Comparison of ENCODE assay signal across 10 cellular contexts in genomic region chr14:103110681-103111296, GRCh38. TPM values are rescaled to one million over a fixed set of nuclear protein-coding genes. Genes with fewer than 3 reads are reported as not detected.
DNase-seq lines count a peak whose midpoint lies in the region; ATAC-seq, FAIRE-seq and TF ChIP-seq lines count a peak whose summit lies in the region.
"Had no signal": no experiment of that assay in that cellular context is flagged by ENCODE, and none has a peak within 500 bp of the region (broad histone marks: within the 10 kb centered on the region; RNA-seq: fewer than 3 reads in every experiment).

No MANE protein-coding gene starts in this region.

- 15% methylated on average over 14 of the region's 15 CpGs for WGBS in A549 (ENCODE audit: missing lambda C conversion rate)
- WGBS in mesenchymal stem cell = 70% methylated on average over 14 of the region's 15 CpGs

- no peak overlapping the region for H3K27ac Mint-ChIP-seq in T-helper 17 cell

- H3K4me1 ChIP-seq in A549 (peaks cover 89% of the 10 kb centered on the region), mesenchymal stem cell (ENCODE audit: control insufficient read depth, insufficient read depth, low read depth, low read length) (peaks cover 56% of the 10 kb centered on the region)

- H3K9me3 ChIP-seq in A549 = no peaks in the 10 kb centered on the region
- H3K9me3 ChIP-seq in T-helper 17 cell (ENCODE audit: control insufficient read depth, low read length, poor library complexity, severe bottlenecking) = no peaks in the 10 kb centered on the region
- H3K9me3 ChIP-seq in mesenchymal stem cell (ENCODE audit: control insufficient read depth, low read length) = no peaks in the 10 kb centered on the region

- H4K91ac ChIP-seq in mesenchymal stem cell (ENCODE audit: low read length) = peak overlapping the region; percentile 73

- H3K14ac ChIP-seq in mesenchymal stem cell (ENCODE audit: low read length in 2 of 2) = peak overlapping the region in 1 of 2 experiments; percentile 88

- 0 out of 6 replicates have a peak, but pooled peaks of 1 of the 2 experiments have one; percentile 0 for ATAC-seq in A549
- no peak for ATAC-seq in T-helper 17 cell
- no peak for ATAC-seq in HG03045 (IDR thresholded peaks at IDR 0.05; ENCODE audit: unreplicated experiment)
- ATAC-seq in GM21423 (IDR thresholded peaks at IDR 0.05; ENCODE audit: unreplicated experiment) = no peak

- peak overlapping the region; percentile 96 for H2BK120ac ChIP-seq in mesenchymal stem cell (ENCODE audit: low read depth, low read length)

- H2AK5ac ChIP-seq in mesenchymal stem cell (ENCODE audit: low read length, severe bottlenecking) = peak overlapping the region; percentile 85

- H3K4me3 ChIP-seq in A549 (peak overlapping the region; percentile 27; the same call in 2 of the 3 replicates), mesenchymal stem cell (ENCODE audit: insufficient read depth in 1 of 2, low read depth in 1 of 2, low read length in 2 of 2) (peak overlapping the region in 1 of 2 experiments; percentile 46)

- H2BK5ac ChIP-seq in mesenchymal stem cell (ENCODE audit: low read depth, low read length, poor library complexity, severe bottlenecking) = peak overlapping the region; percentile 68

- TF ChIP-seq CTCF in A549 (IDR thresholded peaks at IDR 0.05) = no peak

- TF ChIP-seq EP300 in A549 (IDR thresholded peaks at IDR 0.05) = no peak
- 0 out of 2 replicates have a peak, but pooled peaks have one; percentile 37 for TF ChIP-seq EP300 in Ishikawa (IDR thresholded peaks at IDR 0.05; ENCODE audit: borderline replicate concordance)

- H3K27me3 Mint-ChIP-seq in T-helper 17 cell = peaks cover 15% of the 10 kb centered on the region

- peaks cover 8% of the 10 kb centered on the region for H3K4me1 Mint-ChIP-seq in T-helper 17 cell

- H3K18ac ChIP-seq in mesenchymal stem cell (ENCODE audit: low read depth in 1 of 2, low read length in 2 of 2) = peak overlapping the region; percentile 79 to 99

- peak overlapping the region; percentile 47 for H4K8ac ChIP-seq in mesenchymal stem cell (ENCODE audit: low read length)

- POLR2A ChIA-PET in A549 (lab: Yijun Ruan, JAX) = interaction anchor here (0.7 to 2.3 kb wide), 2 partner anchors 12 to 223 kb away, joined by 3 to 11 read pairs; partner anchors contain the start of genes EIF5 and TNFAIP2

- TF ChIP-seq POLR2A in A549 (IDR thresholded peaks at IDR 0.05; ENCODE audit: low read length) = no peak

- CTCF ChIA-PET in A549 (lab: Yijun Ruan, JAX) = interaction anchor here (0.8 to 3.7 kb wide), 9 partner anchors 7 to 181 kb away, joined by 3 to 13 read pairs (median 4); partner anchors contain the start of gene TNFAIP2

- H3K4me3 Mint-ChIP-seq in T-helper 17 cell = peak overlapping the region; percentile 52

- no peak for TF ChIP-seq RAD21 in A549 (conservative IDR thresholded peaks at IDR 0.05 in 1 of 2, IDR thresholded peaks at IDR 0.05 in 1 of 2)
- TF ChIP-seq RAD21 in Ishikawa (IDR thresholded peaks at IDR 0.05; ENCODE audit: low read depth) = no peak

- H2AFZ ChIP-seq in mesenchymal stem cell (ENCODE audit: low read depth, low read length) = peak overlapping the region; percentile 33

- no peak for FAIRE-seq in A549 (lab: Jason Lieb, UNC)

- no peaks in the 10 kb centered on the region for H3K36me3 ChIP-seq in mesenchymal stem cell (ENCODE audit: control insufficient read depth in 1 of 2, insufficient read depth in 2 of 2, low read depth in 1 of 2, low read length in 2 of 2)

- H3K27me3 ChIP-seq in mesenchymal stem cell (ENCODE audit: control insufficient read depth in 1 of 2, insufficient read depth in 1 of 2, low read length in 2 of 2) = no peaks in the 10 kb centered on the region

- DNase-seq in A549 (ENCODE audit: low read depth in 1 of 2, low spot score in 1 of 2) = no peak
- DNase-seq in T-helper 17 cell = no peak
- no peak for DNase-seq in mesenchymal stem cell
- no peak for DNase-seq in stimulated activated naive CD4-positive, alpha-beta T cell treated with Interleukin-2 at 50 U/mL for 16 hours (lab: John Stamatoyannopoulos, UW)
- DNase-seq in NCI-H2029 treated with DMSO at 0.1 percent for 48 hours (lab: John Stamatoyannopoulos, UW) = no peak
- DNase-seq: NCI-H510A had no signal

- H3K4me2 ChIP-seq in A549 = peak overlapping the region; percentile 85
- H3K4me2 ChIP-seq in mesenchymal stem cell (ENCODE audit: low read length, poor library complexity, severe bottlenecking) = peak overlapping the region; percentile 61

- H2BK15ac ChIP-seq in mesenchymal stem cell (ENCODE audit: low read depth, poor library complexity, severe bottlenecking) = no peak overlapping the region

- H3K36me3 Mint-ChIP-seq in T-helper 17 cell (ENCODE audit: low read depth) = no peaks in the 10 kb centered on the region

- peak overlapping the region; percentile 46 to 63 for H3K4ac ChIP-seq in mesenchymal stem cell (ENCODE audit: low read depth in 1 of 2, low read length in 2 of 2)

- peak overlapping the region; percentile 22 to 95 for H2BK12ac ChIP-seq in mesenchymal stem cell (ENCODE audit: low read length in 2 of 2)

- H3K27ac ChIP-seq in A549 (peak overlapping the region; percentile 86 to 98), mesenchymal stem cell (ENCODE audit: low read length, poor library complexity, severe bottlenecking) (peak overlapping the region; percentile 86)

- H3K23ac ChIP-seq in mesenchymal stem cell (ENCODE audit: low read length in 2 of 2) = no peak overlapping the region

- H3K79me1 ChIP-seq in mesenchymal stem cell (replicated peaks; ENCODE audit: low read length, poor library complexity, severe bottlenecking) = no peaks in the 10 kb centered on the region

- peak overlapping the region; percentile 60 for H3K9ac ChIP-seq in mesenchymal stem cell (ENCODE audit: low read length)

TF ChIP-seq in A549, 52 proteins besides CTCF, POLR2A, EP300 and RAD21 (continues in another document):
- no peak for TF ChIP-seq SMC3 (IDR thresholded peaks at IDR 0.05)

TF ChIP-seq in Ishikawa, 13 proteins besides CTCF, POLR2A, EP300 and RAD21 (continues in another document):
- no peak for TF ChIP-seq CEBPB (IDR thresholded peaks at IDR 0.05)
- TF ChIP-seq, protein P1, sequence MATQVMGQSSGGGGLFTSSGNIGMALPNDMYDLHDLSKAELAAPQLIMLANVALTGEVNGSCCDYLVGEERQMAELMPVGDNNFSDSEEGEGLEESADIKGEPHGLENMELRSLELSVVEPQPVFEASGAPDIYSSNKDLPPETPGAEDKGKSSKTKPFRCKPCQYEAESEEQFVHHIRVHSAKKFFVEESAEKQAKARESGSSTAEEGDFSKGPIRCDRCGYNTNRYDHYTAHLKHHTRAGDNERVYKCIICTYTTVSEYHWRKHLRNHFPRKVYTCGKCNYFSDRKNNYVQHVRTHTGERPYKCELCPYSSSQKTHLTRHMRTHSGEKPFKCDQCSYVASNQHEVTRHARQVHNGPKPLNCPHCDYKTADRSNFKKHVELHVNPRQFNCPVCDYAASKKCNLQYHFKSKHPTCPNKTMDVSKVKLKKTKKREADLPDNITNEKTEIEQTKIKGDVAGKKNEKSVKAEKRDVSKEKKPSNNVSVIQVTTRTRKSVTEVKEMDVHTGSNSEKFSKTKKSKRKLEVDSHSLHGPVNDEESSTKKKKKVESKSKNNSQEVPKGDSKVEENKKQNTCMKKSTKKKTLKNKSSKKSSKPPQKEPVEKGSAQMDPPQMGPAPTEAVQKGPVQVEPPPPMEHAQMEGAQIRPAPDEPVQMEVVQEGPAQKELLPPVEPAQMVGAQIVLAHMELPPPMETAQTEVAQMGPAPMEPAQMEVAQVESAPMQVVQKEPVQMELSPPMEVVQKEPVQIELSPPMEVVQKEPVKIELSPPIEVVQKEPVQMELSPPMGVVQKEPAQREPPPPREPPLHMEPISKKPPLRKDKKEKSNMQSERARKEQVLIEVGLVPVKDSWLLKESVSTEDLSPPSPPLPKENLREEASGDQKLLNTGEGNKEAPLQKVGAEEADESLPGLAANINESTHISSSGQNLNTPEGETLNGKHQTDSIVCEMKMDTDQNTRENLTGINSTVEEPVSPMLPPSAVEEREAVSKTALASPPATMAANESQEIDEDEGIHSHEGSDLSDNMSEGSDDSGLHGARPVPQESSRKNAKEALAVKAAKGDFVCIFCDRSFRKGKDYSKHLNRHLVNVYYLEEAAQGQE (IDR thresholded peaks at IDR 0.05; ENCODE audit: low read depth) = no peak
- TF ChIP-seq ZBTB7A (IDR thresholded peaks at IDR 0.05; ENCODE audit: low read depth) = no peak
- TF ChIP-seq CREB1 (IDR thresholded peaks at IDR 0.05; ENCODE audit: low read depth) = no peak

RNA-seq across cellular contexts. Expression of gene TNFAIP2, which starts 12.5 kb away (rescaled TPM):
- 222 and 249 TPM in 2 replicates for polyA plus RNA-seq in A549 (2011; rRNA removed)
- 330 and 432 TPM in 2 replicates for polyA plus RNA-seq in A549 (2012; cell fraction: cytosol; rRNA removed)
- 944 and 1,061 TPM in 2 replicates for polyA plus RNA-seq in A549 (2012; cell fraction: nucleus; rRNA removed)
- 254 to 344 TPM (median 332 TPM) in 3 replicates for polyA plus RNA-seq in A549 (2017; fragmentation: RNase III; extraction: RNeasy Plus Mini Kit Qiagen cat#74134 plus additional on column Dnase treatment)
- polyA minus RNA-seq in A549 (2011; rRNA and poly(A)+ RNA removed) = 229 and 304 TPM in 2 replicates
- 10 to 100 TPM in 1 of 2 donors, 1 to 10 TPM in 1; 6.3 to 20.6 TPM for total RNA-seq in T-helper 17 cell
- polyA plus RNA-seq in mesenchymal stem cell (2013, experiment 1 of 2) = 29.2 TPM
- 27.7 TPM for polyA plus RNA-seq in mesenchymal stem cell (2013, experiment 2 of 2)

RNA-seq across cellular contexts. Expression of gene EXOC3L4, which starts 16.3 kb away (rescaled TPM):
- polyA plus RNA-seq in A549 (2011; rRNA removed) (0.94 and 1.5 TPM in 2 replicates), A549 (2017; fragmentation: RNase III; extraction: RNeasy Plus Mini Kit Qiagen cat#74134 plus additional on column Dnase treatment) (4.3 to 4.9 TPM (median 4.7 TPM) in 3 replicates)
- polyA plus RNA-seq in A549 (2012; cell fraction: cytosol; rRNA removed) = 4.3 and 7.2 TPM in 2 replicates
- polyA plus RNA-seq in A549 (2012; cell fraction: nucleus; rRNA removed) = 15.2 and 17.0 TPM in 2 replicates
- 1.2 and 2.7 TPM in 2 replicates for polyA minus RNA-seq in A549 (2011; rRNA and poly(A)+ RNA removed)
- not detected for total RNA-seq in T-helper 17 cell
- not detected for polyA plus RNA-seq in mesenchymal stem cell (2013, experiment 1 of 2)
- polyA plus RNA-seq in mesenchymal stem cell (2013, experiment 2 of 2) = 0.05 TPM
- polyA plus RNA-seq: BJ had no signal

RNA-seq across cellular contexts. Expression of gene LBHD2, which starts 26.8 kb away (rescaled TPM):
- polyA plus RNA-seq in A549 (2011; rRNA removed) = not detected in 2 replicates
- polyA plus RNA-seq in A549 (2012; cell fraction: cytosol; rRNA removed) = 0.06 and 0.08 TPM in 2 replicates
- polyA plus RNA-seq in A549 (2012; cell fraction: nucleus; rRNA removed) = not detected in 2 replicates
- polyA plus RNA-seq in A549 (2017; fragmentation: RNase III; extraction: RNeasy Plus Mini Kit Qiagen cat#74134 plus additional on column Dnase treatment) = not detected in 3 replicates
- polyA minus RNA-seq in A549 (2011; rRNA and poly(A)+ RNA removed) = not detected in 2 replicates
- not detected for total RNA-seq in T-helper 17 cell
- polyA plus RNA-seq in mesenchymal stem cell (2013, experiment 1 of 2) = not detected
- polyA plus RNA-seq in mesenchymal stem cell (2013, experiment 2 of 2) = not detected
- polyA plus RNA-seq: BJ had no signal

RNA-seq across cellular contexts. Expression of gene CDC42BPB, which starts 53.4 kb away (rescaled TPM):
- polyA plus RNA-seq in A549 (2011; rRNA removed) (57.1 and 105 TPM in 2 replicates), A549 (2017; fragmentation: RNase III; extraction: RNeasy Plus Mini Kit Qiagen cat#74134 plus additional on column Dnase treatment) (56.0 to 56.4 TPM (median 56.0 TPM) in 3 replicates)
- polyA plus RNA-seq in A549 (2012; cell fraction: cytosol; rRNA removed) = 72.4 and 91.1 TPM in 2 replicates
- 197 and 207 TPM in 2 replicates for polyA plus RNA-seq in A549 (2012; cell fraction: nucleus; rRNA removed)
- 176 and 179 TPM in 2 replicates for polyA minus RNA-seq in A549 (2011; rRNA and poly(A)+ RNA removed)
- total RNA-seq in T-helper 17 cell = 10 to 100 TPM; 11.6 to 16.3 TPM
- 64.0 TPM for polyA plus RNA-seq in mesenchymal stem cell (2013, experiment 1 of 2)
- polyA plus RNA-seq in mesenchymal stem cell (2013, experiment 2 of 2) = 61.5 TPM
